Comparison of ENCODE assay signal across 22 cellular contexts in the genomic region with DNA sequence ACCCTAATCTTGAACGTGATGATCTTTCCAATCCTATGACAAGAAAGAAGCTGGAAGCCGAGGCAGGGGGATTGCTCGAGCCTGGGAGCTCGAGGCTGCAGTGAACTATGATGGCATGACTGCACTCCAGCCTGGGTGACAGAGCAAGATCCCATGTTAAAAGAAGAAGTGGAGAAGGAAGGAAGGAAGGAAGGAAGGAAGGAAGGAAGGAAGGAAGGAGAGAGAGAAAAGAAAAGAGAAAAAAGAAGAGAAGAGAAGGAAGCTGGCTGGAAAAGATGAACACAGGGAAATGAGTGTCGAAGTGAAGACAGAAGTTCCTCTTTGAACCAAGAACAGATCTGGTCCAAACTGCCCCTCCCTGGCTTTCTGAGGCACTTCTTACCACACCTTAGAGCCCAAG.
"Had no signal": no experiment of that assay in that cellular context is flagged by ENCODE, and none has a peak within 500 bp of the region (broad histone marks: within the 10 kb centered on the region; RNA-seq: fewer than 3 reads in every experiment).

No MANE protein-coding gene starts in this region.

- H3K27me3 ChIP-seq: ascending aorta, body of pancreas had no signal

- H3K4me3 Mint-ChIP-seq: activated CD4-positive, alpha-beta T cell treated with anti-CD3 and anti-CD28 coated beads for 36 hours; activated CD8-positive, alpha-beta T cell treated with anti-CD3 and anti-CD28 coated beads, Interleukin-2, amount 10 ng/mL, durations not matched to agents 7 days and 5 days; activated naive CD8-positive, alpha-beta T cell treated with anti-CD3 and anti-CD28 coated beads, Interleukin-2, amount 50 U/mL, for 24 hours; activated T-cell treated with anti-CD3 and anti-CD28 coated beads, Interleukin-2, amount 50 U/mL, for 24 hours; central memory CD8-positive, alpha-beta T cell; T-cell had no signal

- DNase-seq: activated CD4-positive, alpha-beta T cell treated with anti-CD3 and anti-CD28 coated beads for 36 hours; activated CD4-positive, alpha-beta T cell treated with anti-CD3 and anti-CD28 coated beads, Interleukin-2, amount 50 U/mL, for 4 hours; activated CD8-positive, alpha-beta memory T cell treated with anti-CD3 and anti-CD28 coated beads, Interleukin-2, amount 50 U/mL, for 48 hours; activated CD8-positive, alpha-beta T cell treated with anti-CD3 and anti-CD28 coated beads, Interleukin-2, amount 10 ng/mL, durations not matched to agents 7 days and 5 days; activated effector memory CD4-positive, alpha-beta T cell treated with anti-CD3 and anti-CD28 coated beads, Interleukin-2, amount 50 U/mL, for 16 hours; activated naive CD4-positive, alpha-beta T cell treated with Interleukin-2 at 50 U/mL for 16 hours; activated naive CD8-positive, alpha-beta T cell treated with anti-CD3 and anti-CD28 coated beads, Interleukin-2, amount 50 U/mL, for 24 hours; activated T-cell treated with anti-CD3 and anti-CD28 coated beads, Interleukin-2, amount 50 U/mL, for 24 hours; body of pancreas; Kasumi-1; KBM-7; NCI-H1048; NCI-H146; NCI-H187 treated with DMSO at 0.1 percent for 48 hours; NCI-H2081 treated with DMSO at 0.1 percent for 48 hours; NCI-H446; SIG-M5; T-cell; WERI-Rb-1 had no signal

- H3K9me3 ChIP-seq: ascending aorta, body of pancreas had no signal

- H3K36me3 Mint-ChIP-seq: activated naive CD4-positive, alpha-beta T cell treated with anti-CD3 and anti-CD28 coated beads, Interleukin-2, amount 50 U/mL, for 72 hours; T-cell had no signal

- H3K4me1 ChIP-seq: ascending aorta, body of pancreas had no signal

- H3K36me3 ChIP-seq: ascending aorta, WERI-Rb-1 had no signal

- H3K27ac Mint-ChIP-seq: activated CD4-positive, alpha-beta T cell treated with anti-CD3 and anti-CD28 coated beads for 36 hours; activated CD8-positive, alpha-beta T cell treated with anti-CD3 and anti-CD28 coated beads, Interleukin-2, amount 10 ng/mL, durations not matched to agents 7 days and 5 days; activated naive CD8-positive, alpha-beta T cell treated with anti-CD3 and anti-CD28 coated beads, Interleukin-2, amount 50 U/mL, for 24 hours; activated T-cell treated with anti-CD3 and anti-CD28 coated beads, Interleukin-2, amount 50 U/mL, for 24 hours; T-cell had no signal

- H3K9me3 Mint-ChIP-seq: activated naive CD4-positive, alpha-beta T cell treated with anti-CD3 and anti-CD28 coated beads, Interleukin-2, amount 50 U/mL, for 72 hours; activated naive CD8-positive, alpha-beta T cell treated with anti-CD3 and anti-CD28 coated beads, Interleukin-2, amount 50 U/mL, for 24 hours; activated T-cell treated with anti-CD3 and anti-CD28 coated beads, Interleukin-2, amount 50 U/mL, for 24 hours; central memory CD8-positive, alpha-beta T cell; T-cell had no signal

- ATAC-seq: activated CD8-positive, alpha-beta T cell treated with anti-CD3 and anti-CD28 coated beads, Interleukin-2, amount 10 ng/mL, durations not matched to agents 7 days and 5 days; body of pancreas; T-cell had no signal

- H3K4me1 Mint-ChIP-seq: activated CD4-positive, alpha-beta T cell treated with anti-CD3 and anti-CD28 coated beads for 36 hours; central memory CD8-positive, alpha-beta T cell; T-cell had no signal

- H3K27ac ChIP-seq: body of pancreas, WERI-Rb-1 had no signal

- H3K4me3 ChIP-seq: ascending aorta, body of pancreas had no signal
